In genomic region chr16:23149267-23149992, GRCh38 we compare ENCODE assay signal across 8 cellular contexts. TPM values are rescaled to one million over a fixed set of nuclear protein-coding genes. Genes with fewer than 3 reads are reported as not detected.
A peak's percentile ranks its signal among the peaks of the same experiment; 100 is the strongest.
DNase-seq lines count a peak whose midpoint lies in the region; ATAC-seq and TF ChIP-seq lines count a peak whose summit lies in the region.

Gene USP31 (minus strand): TSS chr16:23149452. CDS start chr16:23149270, 182 bp downstream.

- peak within 1 kb of the TSS; percentile 96 for H2AFZ ChIP-seq in mammary epithelial cell (ENCODE audit: low read depth, low read length)

- H3K27me3 ChIP-seq in AG04450 (ENCODE audit: control insufficient read depth, insufficient read depth, low read length) (peaks cover 2% of the 10 kb centered on the region), WERI-Rb-1 (ENCODE audit: insufficient read depth, low read depth, severe bottlenecking) (no peaks in the 10 kb centered on the region), mammary epithelial cell (ENCODE audit: insufficient read depth, low read length) (no peaks in the 10 kb centered on the region), skeletal muscle satellite cell (ENCODE audit: control insufficient read depth, insufficient read depth, low read length) (no peaks in the 10 kb centered on the region)

- CTCF ChIA-PET in AG04450 (lab: Charles Lee) (interaction anchor here (0.7 to 1.8 kb wide), 3 partner anchors 89 to 285 kb away, joined by 3 to 5 read pairs (median 4); no protein-coding TSS in a partner anchor), mammary epithelial cell (lab: Charles Lee; ENCODE audit: low non-redundant PET) (no interaction called here)

- H3K9ac ChIP-seq in mammary epithelial cell (ENCODE audit: insufficient read depth, low read length) (peak within 1 kb of the TSS; percentile 92), skeletal muscle satellite cell (ENCODE audit: low read depth, low read length) (peak within 1 kb of the TSS; percentile 83)

- POLR2A ChIA-PET in AG04450 (lab: Yijun Ruan, JAX) = interaction anchor here (1.7 kb wide), 1 partner anchor 17 kb away, joined by 7 read pairs; no protein-coding TSS in a partner anchor

- ATAC-seq in HG03159 (IDR thresholded peaks at IDR 0.05; ENCODE audit: unreplicated experiment) = peak; percentile 94

- no peak within 1 kb of the TSS for H3K27ac ChIP-seq in AG04450 (ENCODE audit: low read depth, low read length)
- peak within 1 kb of the TSS; percentile 82 for H3K27ac ChIP-seq in WERI-Rb-1
- peak within 1 kb of the TSS; percentile 99 for H3K27ac ChIP-seq in mammary epithelial cell (ENCODE audit: insufficient read depth, low read depth, low read length)

- WGBS in mammary epithelial cell (ENCODE audit: low coverage, missing lambda C conversion rate) = under 1% methylated on average over 26 of the region's 75 CpGs

- H4K20me1 ChIP-seq in mammary epithelial cell (ENCODE audit: insufficient read depth, low read length) = no peaks in the 10 kb centered on the region

- H3K36me3 ChIP-seq in WERI-Rb-1 = peaks cover 7% of the 10 kb centered on the region; the same call in 1 of the 2 replicates
- no peaks in the 10 kb centered on the region for H3K36me3 ChIP-seq in mammary epithelial cell (ENCODE audit: insufficient read depth, low read length)
- no peaks in the 10 kb centered on the region for H3K36me3 ChIP-seq in skeletal muscle satellite cell (ENCODE audit: insufficient read depth, low read length)

- H3K79me2 ChIP-seq in mammary epithelial cell (ENCODE audit: insufficient read depth, low read length) = peaks cover 43% of the 10 kb centered on the region

- in situ Hi-C loops in GM18951 (cut with MboI; ENCODE audit: low sequenced_read_pairs, unreplicated experiment) = no loop called here
- in situ Hi-C loops in mammary epithelial cell (cut with MboI; ENCODE audit: low sequenced_read_pairs in 2 of 2) = no loop called here

- dilution Hi-C loops in mammary epithelial cell (cut with HindIII; ENCODE audit: low sequenced_read_pairs) = no loop called here

- TF ChIP-seq POLR2A in GM18951 (IDR thresholded peaks at IDR 0.05; ENCODE audit: extremely low read depth, insufficient read depth, insufficient read length) = peak; percentile 68

- H3K4me2 ChIP-seq in mammary epithelial cell (ENCODE audit: insufficient read depth, low read depth, low read length) (peak within 1 kb of the TSS; percentile 91), skeletal muscle satellite cell (ENCODE audit: low read length) (peak within 1 kb of the TSS; percentile 93)

- TF ChIP-seq CTCF in AG04450 (IDR thresholded peaks at IDR 0.05; ENCODE audit: low read depth, low read length) (no peak), WERI-Rb-1 (IDR thresholded peaks at IDR 0.05; ENCODE audit: low read depth, low read length) (no peak), mammary epithelial cell (conservative IDR thresholded peaks at IDR 0.05 in 1 of 2, IDR thresholded peaks at IDR 0.05 in 1 of 2; ENCODE audit: extremely low read depth in 1 of 2, insufficient read depth in 1 of 2, low read depth in 1 of 2, low read length in 2 of 2) (no peak)

- peak within 1 kb of the TSS; percentile 81 for H3K4me3 ChIP-seq in AG04450 (ENCODE audit: low read depth, low read length)
- H3K4me3 ChIP-seq in WERI-Rb-1 (ENCODE audit: low read depth, low read length) = peak within 1 kb of the TSS; percentile 68
- H3K4me3 ChIP-seq in mammary epithelial cell (replicated peaks in 1 of 3; ENCODE audit: insufficient read depth in 1 of 3, low read depth in 2 of 3, low read length in 3 of 3) = peak within 1 kb of the TSS; percentile 66 to 90 (median 73)
- peak within 1 kb of the TSS; percentile 70 for H3K4me3 ChIP-seq in iPS-18c (ENCODE audit: insufficient read depth, low read depth, low read length)
- H3K4me3 ChIP-seq in skeletal muscle satellite cell (ENCODE audit: low read length) = peak within 1 kb of the TSS; percentile 78

- intact Hi-C loops in mammary epithelial cell (cut with micrococcal nuclease) = loop anchor here (1.0 kb wide), 1 partner anchor 78 kb away; no protein-coding TSS in a partner anchor

- H3K4me1 ChIP-seq in mammary epithelial cell (ENCODE audit: insufficient read depth, low read length) (peaks cover 37% of the 10 kb centered on the region), skeletal muscle satellite cell (ENCODE audit: control insufficient read depth, insufficient read depth, low read length) (peaks cover 16% of the 10 kb centered on the region)

- peak; percentile 81 for DNase-seq in AG04450 (ENCODE audit: low read depth, low spot score)
- DNase-seq in NCI-H2196 treated with DMSO at 0.1 percent for 48 hours (lab: John Stamatoyannopoulos, UW; ENCODE audit: unreplicated experiment) = peak; percentile 91
- DNase-seq in WERI-Rb-1 = peak; percentile 98
- DNase-seq in mammary epithelial cell = peak; percentile 98

- BruUV-seq in mammary epithelial cell (replicated peaks; lab: Mats Ljungman, UMichigan) = no TSS peak

- H3K9me3 ChIP-seq in AG04450 (ENCODE audit: control insufficient read depth, insufficient read depth, low read length) = no peaks in the 10 kb centered on the region
- H3K9me3 ChIP-seq in WERI-Rb-1 (ENCODE audit: severe bottlenecking) = no peaks in the 10 kb centered on the region
- no peaks in the 10 kb centered on the region for H3K9me3 ChIP-seq in mammary epithelial cell (replicated peaks; ENCODE audit: insufficient read depth, low read length)
- H3K9me3 ChIP-seq in iPS-18c (ENCODE audit: control insufficient read depth, insufficient read depth, low read length) = no peaks in the 10 kb centered on the region
- no peaks in the 10 kb centered on the region for H3K9me3 ChIP-seq in skeletal muscle satellite cell (replicated peaks; ENCODE audit: low read length)

RNA-seq across cellular contexts. Expression of gene USP31, which starts in this region (rescaled TPM):
- polyA plus RNA-seq in AG04450 (2011; rRNA removed) (4.5 and 4.7 TPM in 2 replicates), mammary epithelial cell (16.5 TPM)
- polyA minus RNA-seq in AG04450 (2011; rRNA and poly(A)+ RNA removed) = 13.1 and 17.2 TPM in 2 replicates
- total RNA-seq in mammary epithelial cell = 10 to 100 TPM; 30.5 to 36.2 TPM
- 27.6 TPM for polyA minus RNA-seq in mammary epithelial cell
- 9.2 and 9.6 TPM in 2 replicates for total RNA-seq in skeletal muscle satellite cell (2012; rRNA removed)
